In the genomic region with DNA sequence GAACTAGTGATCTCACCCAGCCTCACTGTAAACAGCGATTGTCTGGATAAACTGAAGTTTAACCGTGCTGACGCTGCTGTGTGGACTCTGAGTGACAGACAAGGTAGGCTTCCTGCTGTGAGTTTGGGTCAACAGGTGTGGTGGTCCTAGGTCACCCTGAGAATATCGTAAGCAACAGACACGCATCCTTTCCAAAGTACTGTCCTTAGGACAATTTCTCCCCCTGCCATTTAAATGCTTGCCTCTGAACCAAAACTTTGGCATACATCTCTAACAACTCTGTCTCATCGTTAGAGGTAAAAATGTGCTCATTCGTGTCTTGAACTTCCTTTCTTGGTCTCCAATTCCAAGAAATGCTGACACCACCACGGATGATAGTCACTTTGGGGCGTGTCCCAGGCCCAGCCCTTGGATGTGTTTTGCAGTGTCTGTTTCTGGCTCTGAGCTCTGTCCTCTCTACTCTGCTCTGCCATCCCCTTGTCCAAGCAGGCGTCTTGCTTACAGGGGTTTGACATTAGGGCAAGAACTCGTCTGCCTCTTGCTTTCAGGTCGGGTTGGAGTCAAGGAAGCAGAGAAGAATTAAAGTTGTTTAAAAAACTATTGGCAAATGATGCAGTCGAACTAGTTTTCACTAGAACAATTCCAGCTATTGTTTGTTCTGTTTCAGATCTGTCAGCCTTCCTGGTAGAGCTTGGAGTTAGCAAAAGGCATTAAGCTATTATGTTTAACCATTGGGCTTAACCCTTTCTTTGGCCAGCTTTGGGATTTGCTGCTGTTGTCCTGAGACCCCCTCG, we compare ENCODE assay signal across 8 cellular contexts.
DNase-seq lines count a peak whose midpoint lies in the region; ATAC-seq and TF ChIP-seq lines count a peak whose summit lies in the region.

No MANE protein-coding gene starts in this region.

- no peak for TF ChIP-seq CTCF in nephron progenitor cell (IDR thresholded peaks at IDR 0.05)
- no peak for TF ChIP-seq CTCF in CD4-positive, alpha-beta T cell (IDR thresholded peaks at IDR 0.05)

- H3K9me3 Mint-ChIP-seq in activated naive CD4-positive, alpha-beta T cell treated with anti-CD3 and anti-CD28 coated beads, Interleukin-2, amount 10 ng/mL, durations not matched to agents 7 days and 5 days: no peaks in the 10 kb centered on the region
- H3K9me3 Mint-ChIP-seq in nephron progenitor cell: no peaks in the 10 kb centered on the region
- H3K9me3 Mint-ChIP-seq in CD4-positive, alpha-beta T cell: no peaks in the 10 kb centered on the region

- CTCF ChIA-PET in activated naive CD4-positive, alpha-beta T cell treated with anti-CD3 and anti-CD28 coated beads, Interleukin-2, amount 10 ng/mL, durations not matched to agents 7 days and 5 days (lab: Charles Lee): interaction anchor here (0.6 kb wide), 1 partner anchor 61 kb away, joined by 3 read pairs; no protein-coding TSS in a partner anchor
- CTCF ChIA-PET in CD4-positive, alpha-beta T cell (lab: Charles Lee): no interaction called here

- H3K36me3 Mint-ChIP-seq in activated naive CD4-positive, alpha-beta T cell treated with anti-CD3 and anti-CD28 coated beads, Interleukin-2, amount 10 ng/mL, durations not matched to agents 7 days and 5 days: peaks cover 3% of the 10 kb centered on the region
- peaks cover 4% of the 10 kb centered on the region for H3K36me3 Mint-ChIP-seq in nephron progenitor cell (ENCODE audit: low read depth)
- no peaks in the 10 kb centered on the region for H3K36me3 Mint-ChIP-seq in CD4-positive, alpha-beta T cell (ENCODE audit: low read depth)

- intact Hi-C loops in CD4-positive, alpha-beta T cell (cut with DNase I, micrococcal nuclease): no loop called here

- H3K36me3 ChIP-seq in SJCRH30: peaks cover 15% of the 10 kb centered on the region
- no peaks in the 10 kb centered on the region for H3K36me3 ChIP-seq in HAP-1 (replicated peaks)

- no peak overlapping the region for H3K4me3 ChIP-seq in SJCRH30
- no peak overlapping the region for H3K4me3 ChIP-seq in HAP-1

- peak overlapping the region; percentile 97 for H3K27ac Mint-ChIP-seq in activated naive CD4-positive, alpha-beta T cell treated with anti-CD3 and anti-CD28 coated beads, Interleukin-2, amount 10 ng/mL, durations not matched to agents 7 days and 5 days
- H3K27ac Mint-ChIP-seq in nephron progenitor cell: peak overlapping the region; percentile 86
- no peak overlapping the region for H3K27ac Mint-ChIP-seq in CD4-positive, alpha-beta T cell

- peak overlapping the region; percentile 2 for H3K4me3 Mint-ChIP-seq in activated naive CD4-positive, alpha-beta T cell treated with anti-CD3 and anti-CD28 coated beads, Interleukin-2, amount 10 ng/mL, durations not matched to agents 7 days and 5 days
- H3K4me3 Mint-ChIP-seq in nephron progenitor cell: no peak overlapping the region
- no peak overlapping the region for H3K4me3 Mint-ChIP-seq in CD4-positive, alpha-beta T cell

- POLR2A ChIA-PET in CD4-positive, alpha-beta T cell (lab: Charles Lee): no interaction called here

- H3K4me1 Mint-ChIP-seq in activated naive CD4-positive, alpha-beta T cell treated with anti-CD3 and anti-CD28 coated beads, Interleukin-2, amount 10 ng/mL, durations not matched to agents 7 days and 5 days: peaks cover 61% of the 10 kb centered on the region
- H3K4me1 Mint-ChIP-seq in nephron progenitor cell: peaks cover 16% of the 10 kb centered on the region
- H3K4me1 Mint-ChIP-seq in CD4-positive, alpha-beta T cell (ENCODE audit: low read depth): peaks cover 13% of the 10 kb centered on the region

- H3K4me1 ChIP-seq in SJCRH30 (peaks cover 10% of the 10 kb centered on the region; the same call in 1 of the 2 replicates), HAP-1 (no peaks in the 10 kb centered on the region)

- in situ Hi-C loops in HAP-1 (cut with MboI; ENCODE audit: low sequenced_read_pairs): no loop called here

- no peak overlapping the region for H3K27ac ChIP-seq in CD4-positive, alpha-beta T cell (ENCODE audit: low read depth, low read length)
- H3K27ac ChIP-seq in SJCRH30: no peak overlapping the region

- ATAC-seq in CD4-positive, alpha-beta T cell (ENCODE audit: poor library complexity): no peak
- no peak for ATAC-seq in GM18868 (IDR thresholded peaks at IDR 0.05; ENCODE audit: unreplicated experiment)

- H3K27me3 ChIP-seq in CD4-positive, alpha-beta T cell (ENCODE audit: control insufficient read depth, insufficient read depth, low read length): no peaks in the 10 kb centered on the region
- H3K27me3 ChIP-seq in SJCRH30 (no peaks in the 10 kb centered on the region), HAP-1 (ENCODE audit: low read depth) (no peaks in the 10 kb centered on the region)

- DNase-seq in stimulated activated CD4-positive, alpha-beta T cell treated with anti-CD3 and anti-CD28 coated beads, Interleukin-15, amount 100 ng/mL, for 24 hours: peak; percentile 51
- no peak for DNase-seq in stimulated activated CD4-positive, alpha-beta T cell treated with anti-CD3 and anti-CD28 coated beads, Interleukin-12 subunit alpha, Interleukin-12 subunit beta, amount 100 ng/mL, for 4 hours
- DNase-seq in activated naive CD4-positive, alpha-beta T cell treated with anti-CD3 and anti-CD28 coated beads, Interleukin-2, amount 10 ng/mL, durations not matched to agents 7 days and 5 days: peak; percentile 80
- DNase-seq in nephron progenitor cell (no peak), SJCRH30 (no peak), HAP-1 (ENCODE audit: low spot score in 2 of 2) (no peak)
- no peak for DNase-seq in CD4-positive, alpha-beta T cell

- H3K27me3 Mint-ChIP-seq in activated naive CD4-positive, alpha-beta T cell treated with anti-CD3 and anti-CD28 coated beads, Interleukin-2, amount 10 ng/mL, durations not matched to agents 7 days and 5 days: peaks cover 10% of the 10 kb centered on the region
- peaks cover 4% of the 10 kb centered on the region for H3K27me3 Mint-ChIP-seq in nephron progenitor cell (ENCODE audit: low read depth, poor library complexity)
- H3K27me3 Mint-ChIP-seq in CD4-positive, alpha-beta T cell: peaks cover 26% of the 10 kb centered on the region

- H3K9me3 ChIP-seq in CD4-positive, alpha-beta T cell (ENCODE audit: control insufficient read depth, low read length): no peaks in the 10 kb centered on the region
- no peaks in the 10 kb centered on the region for H3K9me3 ChIP-seq in SJCRH30 (replicated peaks)
- H3K9me3 ChIP-seq in HAP-1: no peaks in the 10 kb centered on the region

Comparison
In these comparisons a context has a peak if more than half of its experiments do, and no peak if none do; other contexts are left out.
1. DNase-seq: peak in stimulated activated CD4-positive, alpha-beta T cell treated with anti-CD3 and anti-CD28 coated beads, Interleukin-15, amount 100 ng/mL, for 24 hours (single experiment) and activated naive CD4-positive, alpha-beta T cell treated with anti-CD3 and anti-CD28 coated beads, Interleukin-2, amount 10 ng/mL, durations not matched to agents 7 days and 5 days (single experiment); none in stimulated activated CD4-positive, alpha-beta T cell treated with anti-CD3 and anti-CD28 coated beads, Interleukin-12 subunit alpha, Interleukin-12 subunit beta, amount 100 ng/mL, for 4 hours (single experiment), nephron progenitor cell (single experiment), CD4-positive, alpha-beta T cell (0 of 10), SJCRH30 (0 of 2) and HAP-1 (0 of 2).